In genomic region chr2:61469424-61470121, GRCh38 we compare ENCODE assay signal across 8 cellular contexts. TPM values are rescaled to one million over a fixed set of nuclear protein-coding genes. Genes with fewer than 3 reads are reported as not detected.
DNase-seq lines count a peak whose midpoint lies in the region; ATAC-seq and TF ChIP-seq lines count a peak whose summit lies in the region.

No MANE protein-coding gene starts in this region.

- no peak overlapping the region for H2AFZ ChIP-seq in OCI-LY1 (ENCODE audit: low read length)

- H3K9me3 ChIP-seq in OCI-LY1 (ENCODE audit: low read length) (no peaks in the 10 kb centered on the region), endodermal cell (ENCODE audit: control insufficient read depth, low read length) (no peaks in the 10 kb centered on the region)

- peak overlapping the region; percentile 77 for H3K4me3 Mint-ChIP-seq in endodermal cell
- peak overlapping the region; percentile 98 for H3K4me3 Mint-ChIP-seq in neural crest cell

- peak overlapping the region; percentile 90 for H3K27ac ChIP-seq in OCI-LY1 (ENCODE audit: low read depth, low read length, poor library complexity, severe bottlenecking)
- H3K27ac ChIP-seq in endodermal cell (ENCODE audit: low read depth, low read length): peak overlapping the region; percentile 63

- ATAC-seq in HG03378 (IDR thresholded peaks at IDR 0.05; ENCODE audit: unreplicated experiment) (no peak), HG03439 (IDR thresholded peaks at IDR 0.05; ENCODE audit: unreplicated experiment) (no peak), GM21529 (IDR thresholded peaks at IDR 0.05; ENCODE audit: unreplicated experiment) (no peak)

- no peaks in the 10 kb centered on the region for H4K20me1 ChIP-seq in OCI-LY1 (ENCODE audit: insufficient read depth, low read length)

- peaks cover 5% of the 10 kb centered on the region; the same call in 1 of the 2 replicates for H3F3A ChIP-seq in OCI-LY1 (ENCODE audit: insufficient read depth, low read length)

- H3K79me2 ChIP-seq in OCI-LY1 (ENCODE audit: insufficient read depth, low read length): peaks cover 56% of the 10 kb centered on the region

- H3K36me3 Mint-ChIP-seq in endodermal cell (ENCODE audit: low read depth) (peaks cover 24% of the 10 kb centered on the region), neural crest cell (ENCODE audit: low read depth) (peaks cover 2% of the 10 kb centered on the region)

- H3K9me3 Mint-ChIP-seq in endodermal cell (no peaks in the 10 kb centered on the region), neural crest cell (no peaks in the 10 kb centered on the region)

- WGBS in endodermal cell (ENCODE audit: insufficient coverage in 1 of 2, insufficient read length in 1 of 2), 2 experiments: 19 to 40% methylated on average over 3 to 5 of the region's 8 CpGs

- no peaks in the 10 kb centered on the region for H3K27me3 Mint-ChIP-seq in endodermal cell (ENCODE audit: insufficient read depth)
- no peaks in the 10 kb centered on the region for H3K27me3 Mint-ChIP-seq in neural crest cell (ENCODE audit: low read depth)

- DNase-seq in GM06990 (ENCODE audit: extremely low read depth, insufficient read length) (no peak), endodermal cell (no peak), neural crest cell (ENCODE audit: low read depth, low spot score) (no peak), T1000 (lab: John Stamatoyannopoulos, UW) (no peak)

- no peaks in the 10 kb centered on the region for H3K9me2 ChIP-seq in OCI-LY1 (ENCODE audit: low read depth, low read length)

- peaks cover 53% of the 10 kb centered on the region for H3K4me1 ChIP-seq in OCI-LY1 (ENCODE audit: insufficient read depth, low read length, severe bottlenecking)
- peaks cover 3% of the 10 kb centered on the region for H3K4me1 ChIP-seq in endodermal cell (ENCODE audit: control insufficient read depth, insufficient read depth, low read length)

- H3K36me3 ChIP-seq in GM06990 (ENCODE audit: control insufficient read depth, insufficient read depth, low read length) (no peaks in the 10 kb centered on the region; the same call in 1 of the 2 replicates), OCI-LY1 (ENCODE audit: insufficient read depth, low read length) (peaks cover 6% of the 10 kb centered on the region), endodermal cell (ENCODE audit: control insufficient read depth, insufficient read depth, low read length) (peaks cover 15% of the 10 kb centered on the region)

- TF ChIP-seq CTCF in GM06990 (IDR thresholded peaks at IDR 0.05; ENCODE audit: insufficient read depth, low read length, poor library complexity, severe bottlenecking) (no peak), OCI-LY1 (IDR thresholded peaks at IDR 0.05; ENCODE audit: low read length) (no peak), endodermal cell (conservative IDR thresholded peaks at IDR 0.05) (no peak), neural crest cell (conservative IDR thresholded peaks at IDR 0.05) (no peak)

- H3K27me3 ChIP-seq in GM06990 (replicated peaks; ENCODE audit: control insufficient read depth, insufficient read depth, low read length) (no peaks in the 10 kb centered on the region), OCI-LY1 (ENCODE audit: insufficient read depth, low read length) (no peaks in the 10 kb centered on the region), endodermal cell (ENCODE audit: control insufficient read depth, insufficient read depth, low read length, poor library complexity, severe bottlenecking) (no peaks in the 10 kb centered on the region)

- H3K4me1 Mint-ChIP-seq in endodermal cell (peaks cover 17% of the 10 kb centered on the region), neural crest cell (peaks cover 33% of the 10 kb centered on the region)

- H3K9ac ChIP-seq in OCI-LY1 (ENCODE audit: low read length) (peak overlapping the region; percentile 90), endodermal cell (ENCODE audit: extremely low read depth, low read length, poor library complexity, severe bottlenecking) (peak overlapping the region; percentile 83)

- H3K4me3 ChIP-seq in GM06990 (replicated peaks; ENCODE audit: low read depth, low read length) (peak overlapping the region; percentile 91), OCI-LY1 (ENCODE audit: low read depth, low read length, poor library complexity, severe bottlenecking) (peak overlapping the region; percentile 82), endodermal cell (ENCODE audit: low read length) (peak overlapping the region; percentile 95)

- H3K4me2 ChIP-seq in OCI-LY1 (ENCODE audit: low read length): peak overlapping the region; percentile 83

- H3K27ac Mint-ChIP-seq in endodermal cell: peak overlapping the region; percentile 98
- peak overlapping the region; percentile 91 for H3K27ac Mint-ChIP-seq in neural crest cell (ENCODE audit: unreplicated experiment)

RNA-seq across cellular contexts. Expression of gene USP34, which starts 1.3 kb away (rescaled TPM):
- total RNA-seq in endodermal cell (100 to 1,000 TPM; 105 to 120 TPM), neural crest cell (95.9 and 98.4 TPM in 2 replicates)
- polyA plus RNA-seq in endodermal cell (2013, experiment 1 of 2): 66.8 TPM
- polyA plus RNA-seq in endodermal cell (2013, experiment 2 of 2): 68.2 TPM
